In genomic region chr10:79312601-79313187, GRCh38 we compare ENCODE assay signal across 1 cellular context.
TF ChIP-seq lines count a peak whose summit lies in the region.

No MANE protein-coding gene starts in this region.

TF ChIP-seq in IMR-90, 13 proteins besides CTCF, POLR2A, EP300 and RAD21 (continued from another document):
- TF ChIP-seq RFX5 (IDR thresholded peaks at IDR 0.05; ENCODE audit: low read depth, low read length) (no peak), ELK1 (IDR thresholded peaks at IDR 0.05; ENCODE audit: borderline replicate concordance, low read depth, low read length) (no peak), CHD1 (IDR thresholded peaks at IDR 0.05; ENCODE audit: low read depth, low read length) (no peak), CEBPB (IDR thresholded peaks at IDR 0.05; ENCODE audit: low read depth, low read length) (no peak), BHLHE40 (IDR thresholded peaks at IDR 0.05; ENCODE audit: low read depth, low read length) (no peak), RCOR1 (IDR thresholded peaks at IDR 0.05; ENCODE audit: insufficient replicate concordance, low read length) (no peak), NFE2L2 (IDR thresholded peaks at IDR 0.05; ENCODE audit: low read depth, low read length) (no peak), MAFK (IDR thresholded peaks at IDR 0.05; ENCODE audit: low read depth, low read length) (no peak), USF2 (IDR thresholded peaks at IDR 0.05; ENCODE audit: low read depth, low read length) (no peak), MAZ (IDR thresholded peaks at IDR 0.05; ENCODE audit: borderline replicate concordance, low read depth, low read length) (no peak), SMC3 (IDR thresholded peaks at IDR 0.05; ENCODE audit: low read depth, low read length) (no peak)
